ENCODE assay signal across 8 cellular contexts in the genomic region with DNA sequence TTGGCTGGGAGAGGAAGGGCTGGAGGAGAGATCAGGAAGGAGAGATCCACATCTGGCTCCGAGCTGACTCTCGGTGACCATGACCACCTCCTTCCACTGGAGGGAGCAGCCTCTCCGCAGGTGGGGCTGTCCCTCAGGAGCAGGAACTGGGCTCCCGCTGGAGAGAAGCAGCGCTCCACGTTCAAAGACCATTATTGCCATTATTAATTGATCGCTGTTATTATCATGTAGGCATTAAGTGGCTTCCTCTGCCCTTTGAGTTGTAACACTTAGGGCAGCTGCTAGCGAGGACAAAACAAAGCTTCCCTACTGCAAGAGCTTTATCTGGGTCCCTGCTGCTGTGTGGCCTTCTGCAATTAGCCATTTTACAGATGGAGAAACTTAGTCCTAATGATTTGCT.
DNase-seq lines count a peak whose midpoint lies in the region; ATAC-seq lines count a peak whose summit lies in the region.

No MANE protein-coding gene starts in this region.

- H3K9me3 ChIP-seq in right cardiac atrium (ENCODE audit: control insufficient read depth, low read length): no peaks in the 10 kb centered on the region
- H3K9me3 ChIP-seq in skeletal muscle satellite cell (replicated peaks; ENCODE audit: low read length): no peaks in the 10 kb centered on the region

- H3K27ac Mint-ChIP-seq in activated naive CD8-positive, alpha-beta T cell treated with anti-CD3 and anti-CD28 coated beads for 36 hours: no peak overlapping the region

- peak overlapping the region; percentile 23 for H3K9ac ChIP-seq in skeletal muscle satellite cell (ENCODE audit: low read depth, low read length)

- H3K4me1 ChIP-seq in right cardiac atrium (ENCODE audit: control insufficient read depth, insufficient read depth, low read length) (no peaks in the 10 kb centered on the region), skeletal muscle satellite cell (ENCODE audit: control insufficient read depth, insufficient read depth, low read length) (no peaks in the 10 kb centered on the region)

- no peaks in the 10 kb centered on the region for H3K36me3 Mint-ChIP-seq in activated naive CD8-positive, alpha-beta T cell treated with anti-CD3 and anti-CD28 coated beads for 36 hours

- DNase-seq in DMS114 treated with DMSO at 0.1 percent for 48 hours (lab: John Stamatoyannopoulos, UW; ENCODE audit: unreplicated experiment) (peak; percentile 0), NCI-H1694 (lab: John Stamatoyannopoulos, UW) (peak; percentile 11), right cardiac atrium (peak in 2 of 3 donors; percentile 23 to 75)
- peak; percentile 11 for DNase-seq in activated naive CD8-positive, alpha-beta T cell treated with anti-CD3 and anti-CD28 coated beads for 36 hours
- no peak for DNase-seq in stimulated activated CD4-positive, alpha-beta T cell treated with anti-CD3 and anti-CD28 coated beads, Interleukin-12 subunit alpha, Interleukin-12 subunit beta, amount 100 ng/mL, for 4 hours

- H3K4me3 Mint-ChIP-seq in activated naive CD8-positive, alpha-beta T cell treated with anti-CD3 and anti-CD28 coated beads for 36 hours: no peak overlapping the region

- H3K4me3 ChIP-seq in right cardiac atrium (ENCODE audit: low read length): no peak overlapping the region
- H3K4me3 ChIP-seq in skeletal muscle satellite cell (ENCODE audit: low read length): no peak overlapping the region

- H3K27me3 ChIP-seq in right cardiac atrium (ENCODE audit: control insufficient read depth, insufficient read depth): no peaks in the 10 kb centered on the region
- H3K27me3 ChIP-seq in skeletal muscle satellite cell (ENCODE audit: control insufficient read depth, insufficient read depth, low read length): no peaks in the 10 kb centered on the region

- ATAC-seq in GM21529 (IDR thresholded peaks at IDR 0.05; ENCODE audit: unreplicated experiment) (peak; percentile 61), right cardiac atrium (peak; percentile 72 to 80), GM19023 (IDR thresholded peaks at IDR 0.05; ENCODE audit: unreplicated experiment) (no peak)

- no peaks in the 10 kb centered on the region for H3K36me3 ChIP-seq in skeletal muscle satellite cell (ENCODE audit: insufficient read depth, low read length)

- no peak overlapping the region for H3K27ac ChIP-seq in right cardiac atrium (ENCODE audit: low read length)

- 12% methylated on average over 8 of the region's 8 CpGs for whole genome bisulfite sequencing in right cardiac atrium

- H3K27me3 Mint-ChIP-seq in activated naive CD8-positive, alpha-beta T cell treated with anti-CD3 and anti-CD28 coated beads for 36 hours: peaks cover 22% of the 10 kb centered on the region

- intact Hi-C loops in right cardiac atrium (cut with DNase I): loop anchor here in 2 of 4 donors (5.0 kb wide), 1 partner anchor 385 kb away; no protein-coding TSS in a partner anchor

- no peaks in the 10 kb centered on the region for H3K4me1 Mint-ChIP-seq in activated naive CD8-positive, alpha-beta T cell treated with anti-CD3 and anti-CD28 coated beads for 36 hours

- H3K9me3 Mint-ChIP-seq in activated naive CD8-positive, alpha-beta T cell treated with anti-CD3 and anti-CD28 coated beads for 36 hours: no peaks in the 10 kb centered on the region

- H3K4me2 ChIP-seq in skeletal muscle satellite cell (ENCODE audit: low read length): peak overlapping the region; percentile 61
